1 cellular context compared by ENCODE assay signal in genomic region chr3:127073931-127074820, GRCh38.
TF ChIP-seq lines count a peak whose summit lies in the region.

No MANE protein-coding gene starts in this region.

TF ChIP-seq in WTC11, 78 proteins besides CTCF, POLR2A, EP300 and RAD21 (continued from another document):
- TF ChIP-seq SMAD3 (CRISPR knock-in tag; IDR thresholded peaks at IDR 0.05; ENCODE audit: borderline replicate concordance) (no peak), ZNF532 (CRISPR knock-in tag; IDR thresholded peaks at IDR 0.05; ENCODE audit: borderline replicate concordance) (no peak), CREM (CRISPR knock-in tag; IDR thresholded peaks at IDR 0.05) (no peak), ZNF512 (CRISPR knock-in tag; IDR thresholded peaks at IDR 0.05; ENCODE audit: borderline replicate concordance) (no peak), PRRX2 (CRISPR knock-in tag; IDR thresholded peaks at IDR 0.05) (no peak), FOXK1 (CRISPR knock-in tag; IDR thresholded peaks at IDR 0.05) (no peak), ATF1 (CRISPR knock-in tag; IDR thresholded peaks at IDR 0.05) (no peak), ELF4 (CRISPR knock-in tag; IDR thresholded peaks at IDR 0.05; ENCODE audit: low read depth) (no peak), E2F5 (CRISPR knock-in tag; IDR thresholded peaks at IDR 0.05) (no peak), JAZF1 (CRISPR knock-in tag; IDR thresholded peaks at IDR 0.05) (no peak)
- TF ChIP-seq, protein P1, sequence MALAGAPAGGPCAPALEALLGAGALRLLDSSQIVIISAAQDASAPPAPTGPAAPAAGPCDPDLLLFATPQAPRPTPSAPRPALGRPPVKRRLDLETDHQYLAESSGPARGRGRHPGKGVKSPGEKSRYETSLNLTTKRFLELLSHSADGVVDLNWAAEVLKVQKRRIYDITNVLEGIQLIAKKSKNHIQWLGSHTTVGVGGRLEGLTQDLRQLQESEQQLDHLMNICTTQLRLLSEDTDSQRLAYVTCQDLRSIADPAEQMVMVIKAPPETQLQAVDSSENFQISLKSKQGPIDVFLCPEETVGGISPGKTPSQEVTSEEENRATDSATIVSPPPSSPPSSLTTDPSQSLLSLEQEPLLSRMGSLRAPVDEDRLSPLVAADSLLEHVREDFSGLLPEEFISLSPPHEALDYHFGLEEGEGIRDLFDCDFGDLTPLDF (CRISPR knock-in tag; IDR thresholded peaks at IDR 0.05) = no peak
